In the genomic region with DNA sequence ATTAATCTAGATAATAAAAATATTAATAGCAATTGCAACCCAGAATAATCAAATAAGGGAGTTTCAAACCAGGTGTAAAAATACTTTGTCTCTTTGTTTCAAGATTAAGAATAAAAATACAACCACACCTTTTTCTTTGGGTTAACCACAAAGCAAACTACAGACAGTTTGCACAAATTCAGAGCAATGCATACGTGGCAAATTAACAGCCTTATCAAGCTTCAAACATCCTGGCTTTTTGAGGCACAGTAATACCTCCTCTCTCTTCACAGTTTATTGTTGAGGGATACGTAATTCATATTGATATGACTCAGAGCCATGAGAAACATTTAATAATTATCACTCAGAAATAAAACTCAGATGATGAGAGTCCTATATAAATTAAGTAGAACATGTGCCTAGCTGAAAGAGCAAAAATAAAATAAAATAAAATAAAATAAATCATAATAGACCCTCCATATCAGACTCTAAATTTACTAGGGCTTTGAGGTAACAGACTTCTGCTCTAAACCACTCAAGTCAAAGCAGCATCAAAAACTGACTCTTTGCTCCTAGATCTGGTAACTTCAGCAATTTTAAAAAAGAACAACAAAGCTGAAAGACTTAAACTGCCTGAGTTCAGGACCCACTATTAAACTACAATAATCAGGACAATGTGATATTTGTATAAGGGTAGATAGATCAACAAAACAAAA, we compare ENCODE assay signal across 11 cellular contexts. TPM values are rescaled to one million over a fixed set of nuclear protein-coding genes. Genes with fewer than 3 reads are reported as not detected.
DNase-seq lines count a peak whose midpoint lies in the region; ATAC-seq and TF ChIP-seq lines count a peak whose summit lies in the region.
"Had no signal": no experiment of that assay in that cellular context is flagged by ENCODE, and none has a peak within 500 bp of the region (broad histone marks: within the 10 kb centered on the region; RNA-seq: fewer than 3 reads in every experiment).

No MANE protein-coding gene starts in this region.

- H3F3A ChIP-seq in MM.1S (ENCODE audit: insufficient read depth, low read length): peaks cover 53% of the 10 kb centered on the region

- H3K9ac ChIP-seq in MM.1S (ENCODE audit: low read length): peak overlapping the region; percentile 59
- no peak overlapping the region for H3K9ac ChIP-seq in endocrine pancreas (ENCODE audit: control insufficient read depth, insufficient read depth, low read length)

- H3K27ac ChIP-seq in MM.1S (ENCODE audit: low read length) (peak overlapping the region; percentile 79), tibial artery (no peak overlapping the region)

- no peaks in the 10 kb centered on the region for H4K20me1 ChIP-seq in MM.1S (ENCODE audit: insufficient read depth, low read length)

- TF ChIP-seq CTCF in MM.1S (IDR thresholded peaks at IDR 0.05; ENCODE audit: low read length): no peak
- no peak for TF ChIP-seq CTCF in nephron progenitor cell (IDR thresholded peaks at IDR 0.05)
- no peak for TF ChIP-seq CTCF in Caco-2 (IDR thresholded peaks at IDR 0.05; ENCODE audit: insufficient read depth in 1 of 2, low read depth in 1 of 2, low read length in 1 of 2, severe bottlenecking in 1 of 2, unreplicated experiment in 1 of 2)
- no peak for TF ChIP-seq CTCF in tibial artery (IDR thresholded peaks at IDR 0.05)

- H3K9me2 ChIP-seq in MM.1S (replicated peaks; ENCODE audit: insufficient read depth, low read length): no peaks in the 10 kb centered on the region

- CTCF ChIA-PET in Caco-2 (lab: Charles Lee): no interaction called here

- ATAC-seq in GM18520 (IDR thresholded peaks at IDR 0.05; ENCODE audit: unreplicated experiment) (peak; percentile 57), GM21717 (IDR thresholded peaks at IDR 0.05; ENCODE audit: unreplicated experiment) (peak; percentile 58)
- ATAC-seq: sciatic nerve had no signal

- H3K27ac Mint-ChIP-seq in nephron progenitor cell (no peak overlapping the region), Caco-2 (ENCODE audit: unreplicated experiment) (no peak overlapping the region)

- no peaks in the 10 kb centered on the region for H3K9me3 ChIP-seq in MM.1S (replicated peaks; ENCODE audit: insufficient read depth, low read length)
- H3K9me3 ChIP-seq in endocrine pancreas (ENCODE audit: control insufficient read depth, low read length): no peaks in the 10 kb centered on the region
- no peaks in the 10 kb centered on the region for H3K9me3 ChIP-seq in Caco-2
- no peaks in the 10 kb centered on the region for H3K9me3 ChIP-seq in tibial artery

- POLR2A ChIA-PET in Caco-2 (lab: Charles Lee): no interaction called here

- no peak overlapping the region for H3K4me3 Mint-ChIP-seq in nephron progenitor cell
- H3K4me3 Mint-ChIP-seq in Caco-2 (ENCODE audit: unreplicated experiment): no peak overlapping the region

- H3K4me3 ChIP-seq in MM.1S (ENCODE audit: low read length) (peak overlapping the region; percentile 18; the same call in 1 of the 2 replicates), endocrine pancreas (ENCODE audit: control insufficient read depth, insufficient read depth, low read length) (peak overlapping the region; percentile 22), Caco-2 (ENCODE audit: low read depth, low read length) (no peak overlapping the region), tibial artery (no peak overlapping the region)

- peaks cover 82% of the 10 kb centered on the region for H3K4me1 ChIP-seq in MM.1S (ENCODE audit: low read length)
- H3K4me1 ChIP-seq in endocrine pancreas (ENCODE audit: control insufficient read depth, insufficient read depth, low read length): peaks cover 44% of the 10 kb centered on the region
- H3K4me1 ChIP-seq in Caco-2: peaks cover 11% of the 10 kb centered on the region
- peaks cover 0 to 22% (median 11%) of the 10 kb centered on the region in 4 donors for H3K4me1 ChIP-seq in tibial artery

- intact Hi-C loops in Caco-2 (cut with micrococcal nuclease; ENCODE audit: unreplicated experiment): no loop called here
- intact Hi-C loops in tibial artery (cut with DNase I; ENCODE audit: low total_unique reads): no loop called here

- H3K27me3 Mint-ChIP-seq in nephron progenitor cell (ENCODE audit: low read depth, poor library complexity) (no peaks in the 10 kb centered on the region), Caco-2 (ENCODE audit: insufficient read depth, unreplicated experiment) (no peaks in the 10 kb centered on the region)

- no peaks in the 10 kb centered on the region for H3K36me3 Mint-ChIP-seq in nephron progenitor cell (ENCODE audit: low read depth)
- H3K36me3 Mint-ChIP-seq in Caco-2 (ENCODE audit: insufficient read depth, unreplicated experiment): no peaks in the 10 kb centered on the region

- H3K4me2 ChIP-seq in MM.1S (ENCODE audit: low read depth, low read length): peak overlapping the region; percentile 55

- H3K9me3 Mint-ChIP-seq in nephron progenitor cell (no peaks in the 10 kb centered on the region), Caco-2 (ENCODE audit: unreplicated experiment) (no peaks in the 10 kb centered on the region)

- no TSS peak for BruUV-seq in Caco-2 (replicated peaks; lab: Mats Ljungman, UMichigan)

- H3K27me3 ChIP-seq in MM.1S (replicated peaks; ENCODE audit: insufficient read depth, low read length) (no peaks in the 10 kb centered on the region), endocrine pancreas (ENCODE audit: control insufficient read depth, insufficient read depth, low read length) (no peaks in the 10 kb centered on the region), Caco-2 (replicated peaks; ENCODE audit: control insufficient read depth, insufficient read depth, low read length) (no peaks in the 10 kb centered on the region), tibial artery (no peaks in the 10 kb centered on the region)

- no peak overlapping the region for H2AFZ ChIP-seq in MM.1S (ENCODE audit: low read length)

- H3K4me1 Mint-ChIP-seq in nephron progenitor cell: peaks cover 35% of the 10 kb centered on the region
- peaks cover 9% of the 10 kb centered on the region for H3K4me1 Mint-ChIP-seq in Caco-2 (ENCODE audit: low read depth, unreplicated experiment)

- H3K36me3 ChIP-seq in MM.1S (replicated peaks; ENCODE audit: insufficient read depth, low read length) (no peaks in the 10 kb centered on the region; the same call in 1 of the 2 replicates), endocrine pancreas (ENCODE audit: control insufficient read depth, insufficient read depth, low read length) (no peaks in the 10 kb centered on the region), Caco-2 (ENCODE audit: control insufficient read depth, insufficient read depth, low read length) (no peaks in the 10 kb centered on the region), tibial artery (no peaks in the 10 kb centered on the region)

- H3K79me2 ChIP-seq in MM.1S (ENCODE audit: low read length): peaks cover 57% of the 10 kb centered on the region

- peak; percentile 95 for DNase-seq in MM.1S
- DNase-seq in SHP77 (lab: John Stamatoyannopoulos, UW): no peak
- DNase-seq in nephron progenitor cell: no peak
- DNase-seq in Caco-2: no peak
- no peak for DNase-seq in tibial artery
- DNase-seq: activated CD4-positive, alpha-beta T cell treated with anti-CD3 and anti-CD28 coated beads for 1 hour; kidney had no signal

RNA-seq across cellular contexts. Expression of gene EDEM3, which starts 11.4 kb away (rescaled TPM):
- total RNA-seq in Caco-2 (2022): 13.7 and 14.1 TPM in 2 replicates

Comparison
In these comparisons a context has a peak if more than half of its experiments do, and no peak if none do; other contexts are left out.
1. H3K4me3 ChIP-seq: peak in MM.1S (single experiment) and endocrine pancreas (single experiment); none in Caco-2 (single experiment) and tibial artery (0 of 2).